In genomic region chr10:87636313-87636915, GRCh38 we compare ENCODE assay signal across 27 cellular contexts. TPM values are rescaled to one million over a fixed set of nuclear protein-coding genes. Genes with fewer than 3 reads are reported as not detected.
DNase-seq lines count a peak whose midpoint lies in the region; ATAC-seq, FAIRE-seq and TF ChIP-seq lines count a peak whose summit lies in the region.
"Had no signal": no experiment of that assay in that cellular context is flagged by ENCODE, and none has a peak within 500 bp of the region (broad histone marks: within the 10 kb centered on the region; RNA-seq: fewer than 3 reads in every experiment).

No MANE protein-coding gene starts in this region.

- POLR2A ChIA-PET in A549 (lab: Yijun Ruan, JAX): no interaction called here
- POLR2A ChIA-PET in HCT116 (lab: Charles Lee): no interaction called here

- no peak overlapping the region for H3K4me3 ChIP-seq in A549
- peak overlapping the region in 1 of 2 experiments; percentile 0; a peak in 1 of 4 replicates for H3K4me3 ChIP-seq in HCT116 (replicated peaks in 1 of 2; ENCODE audit: low read depth in 1 of 2, low read length in 2 of 2)
- H3K4me3 ChIP-seq in liver (ENCODE audit: low read depth in 1 of 3, low read length in 3 of 3): no peak overlapping the region
- no peak overlapping the region for H3K4me3 ChIP-seq in suprapubic skin
- H3K4me3 ChIP-seq: BLaER1, hepatocyte, tibial artery had no signal

- no peak for TF ChIP-seq RAD21 in A549 (conservative IDR thresholded peaks at IDR 0.05 in 1 of 2, IDR thresholded peaks at IDR 0.05 in 1 of 2)
- no peak for TF ChIP-seq RAD21 in HCT116 (IDR thresholded peaks at IDR 0.05; ENCODE audit: low read depth)
- peak; percentile 31 to 40 for TF ChIP-seq RAD21 in liver (IDR thresholded peaks at IDR 0.05)

- no peaks in the 10 kb centered on the region for H3K9me2 ChIP-seq in HCT116 (ENCODE audit: insufficient read depth)

- H3K79me2 ChIP-seq in HCT116 (ENCODE audit: insufficient read depth, low read length): no peaks in the 10 kb centered on the region
- H3K79me2 ChIP-seq: hepatocyte had no signal

- H2AFZ ChIP-seq in HCT116 (ENCODE audit: low read depth, low read length, poor library complexity, severe bottlenecking): peak overlapping the region; percentile 71
- H2AFZ ChIP-seq: hepatocyte had no signal

- no peak for TF ChIP-seq CTCF in A549 (IDR thresholded peaks at IDR 0.05)
- TF ChIP-seq CTCF in HCT116 (IDR thresholded peaks at IDR 0.05 in 2 of 3, conservative IDR thresholded peaks at IDR 0.05 in 1 of 3; ENCODE audit: borderline replicate concordance in 1 of 3, insufficient read depth in 1 of 3, low read depth in 2 of 3, low read length in 2 of 3): no peak
- TF ChIP-seq CTCF in liver (IDR thresholded peaks at IDR 0.05; ENCODE audit: low read depth, low read length, missing input control): no peak
- TF ChIP-seq CTCF in suprapubic skin (IDR thresholded peaks at IDR 0.05): no peak

- CTCF ChIA-PET in A549 (lab: Yijun Ruan, JAX): no interaction called here
- CTCF ChIA-PET in HCT116 (lab: Charles Lee): no interaction called here

- H3K36me3 ChIP-seq in HCT116 (ENCODE audit: control insufficient read depth in 1 of 2, insufficient read depth in 2 of 2, low read length in 2 of 2): no peaks in the 10 kb centered on the region
- no peaks in the 10 kb centered on the region for H3K36me3 ChIP-seq in liver (ENCODE audit: control insufficient read depth in 4 of 4, insufficient read depth in 3 of 4, low read depth in 1 of 4, low read length in 3 of 4)
- no peaks in the 10 kb centered on the region for H3K36me3 ChIP-seq in suprapubic skin
- H3K36me3 ChIP-seq: BLaER1, neutrophil, tibial artery had no signal

- no peaks in the 10 kb centered on the region for H3K27me3 Mint-ChIP-seq in activated naive CD8-positive, alpha-beta T cell treated with anti-CD3 and anti-CD28 coated beads, Interleukin-2, amount 50 U/mL, for 24 hours

- 68% methylated on average over 3 of the region's 3 CpGs for WGBS in A549 (ENCODE audit: missing lambda C conversion rate)
- 54% methylated on average over 3 of the region's 3 CpGs for WGBS in liver
- WGBS in suprapubic skin: 94% methylated on average over 3 of the region's 3 CpGs

- no peak for ATAC-seq in A549
- ATAC-seq in HCT116: no peak
- no peak for ATAC-seq in activated naive CD8-positive, alpha-beta T cell treated with anti-CD3 and anti-CD28 coated beads, Interleukin-2, amount 50 U/mL, for 24 hours
- ATAC-seq in GM21367 (IDR thresholded peaks at IDR 0.05; ENCODE audit: unreplicated experiment): no peak
- ATAC-seq: left ventricle myocardium superior had no signal

- BruUV-seq in HCT116 (replicated peaks; lab: Mats Ljungman, UMichigan): no TSS peak

- no peak for TF ChIP-seq POLR2A in A549 (IDR thresholded peaks at IDR 0.05; ENCODE audit: low read length)
- TF ChIP-seq POLR2A in HCT116 (IDR thresholded peaks at IDR 0.05; ENCODE audit: borderline replicate concordance, extremely low read depth, insufficient read depth, insufficient read length): no peak
- no peak for TF ChIP-seq POLR2A in suprapubic skin (IDR thresholded peaks at IDR 0.05)

- DNase-seq in A549 (ENCODE audit: low read depth in 1 of 2, low spot score in 1 of 2) (no peak), HCT116 (ENCODE audit: low read depth, low spot score) (no peak), NCI-H187 (lab: John Stamatoyannopoulos, UW) (no peak), suprapubic skin (ENCODE audit: low spot score in 2 of 2) (no peak), RPMI8226 (no peak)
- no peak for DNase-seq in activated naive CD8-positive, alpha-beta T cell treated with anti-CD3 and anti-CD28 coated beads, Interleukin-2, amount 50 U/mL, for 24 hours
- DNase-seq: anterior cingulate cortex; Caco-2; caudate nucleus; H9; immature natural killer cell; left ventricle myocardium superior; NCI-H1694 treated with DMSO at 0.1 percent for 48 hours; NCI-H2227 treated with DMSO at 0.1 percent for 48 hours; NCI-H82; stimulated activated naive CD4-positive, alpha-beta T cell treated with Interleukin-2 at 50 U/mL for 16 hours; tibial artery had no signal

- no peak overlapping the region for H3K9ac ChIP-seq in HCT116 (ENCODE audit: low read length)
- H3K9ac ChIP-seq in liver (ENCODE audit: low read depth in 1 of 2, low read length in 2 of 2): no peak overlapping the region
- H3K9ac ChIP-seq: BLaER1 had no signal

- peak overlapping the region; percentile 12 for H3K27ac Mint-ChIP-seq in activated naive CD8-positive, alpha-beta T cell treated with anti-CD3 and anti-CD28 coated beads, Interleukin-2, amount 50 U/mL, for 24 hours
- H3K27ac Mint-ChIP-seq: activated naive CD4-positive, alpha-beta T cell treated with anti-CD3 and anti-CD28 coated beads for 36 hours; activated T-cell treated with anti-CD3 and anti-CD28 coated beads, Interleukin-2, amount 50 U/mL, for 72 hours; H9; immature natural killer cell; T-helper 1 cell treated with Interleukin-12 subunit alpha and Interleukin-12 subunit beta and Interleukin-4 antibody, amounts not matched to agents 30 μg/mL and 1 μg/mL, for 36 hours had no signal

- peaks cover 14% of the 10 kb centered on the region for H3K4me1 Mint-ChIP-seq in activated naive CD8-positive, alpha-beta T cell treated with anti-CD3 and anti-CD28 coated beads, Interleukin-2, amount 50 U/mL, for 24 hours

- H3K36me3 Mint-ChIP-seq in activated naive CD8-positive, alpha-beta T cell treated with anti-CD3 and anti-CD28 coated beads, Interleukin-2, amount 50 U/mL, for 24 hours (ENCODE audit: low read depth): no peaks in the 10 kb centered on the region
- H3K36me3 Mint-ChIP-seq: immature natural killer cell had no signal

- H3K9me3 Mint-ChIP-seq in activated naive CD8-positive, alpha-beta T cell treated with anti-CD3 and anti-CD28 coated beads, Interleukin-2, amount 50 U/mL, for 24 hours: no peaks in the 10 kb centered on the region
- H3K9me3 Mint-ChIP-seq: activated naive CD4-positive, alpha-beta T cell treated with anti-CD3 and anti-CD28 coated beads for 36 hours; immature natural killer cell had no signal

- H3K27ac ChIP-seq in A549: peak overlapping the region in 1 of 2 experiments; percentile 64; a peak in 2 of 6 replicates
- H3K27ac ChIP-seq in HCT116 (ENCODE audit: low read depth, low read length): peak overlapping the region; percentile 31; the same call in 1 of the 2 replicates
- H3K27ac ChIP-seq in liver (ENCODE audit: low read depth in 1 of 2, low read length in 2 of 2): peak overlapping the region in 1 of 2 donors; percentile 39
- no peak overlapping the region for H3K27ac ChIP-seq in suprapubic skin
- H3K27ac ChIP-seq: BLaER1, foreskin keratinocyte, neutrophil, tibial artery had no signal

- H3K27me3 ChIP-seq in HCT116 (ENCODE audit: insufficient read depth, low read length) (no peaks in the 10 kb centered on the region), liver (ENCODE audit: control insufficient read depth in 4 of 4, insufficient read depth in 4 of 4, low read length in 3 of 4) (no peaks in the 10 kb centered on the region), suprapubic skin (no peaks in the 10 kb centered on the region)
- H3K27me3 ChIP-seq: BLaER1, foreskin keratinocyte, hepatocyte, neutrophil, tibial artery had no signal

- H4K20me1 ChIP-seq in HCT116 (ENCODE audit: insufficient read depth): no peaks in the 10 kb centered on the region
- H4K20me1 ChIP-seq: BLaER1 had no signal

- FAIRE-seq in A549 (lab: Jason Lieb, UNC): no peak
- FAIRE-seq: A204.1 had no signal

- peaks cover 10% of the 10 kb centered on the region; the same call in 2 of the 3 replicates for H3K4me1 ChIP-seq in A549
- H3K4me1 ChIP-seq in HCT116 (ENCODE audit: control insufficient read depth in 1 of 2, insufficient read depth in 2 of 2, low read length in 2 of 2): peaks cover 0 to 21% of the 10 kb centered on the region in 2 experiments; a peak in 3 of 4 replicates
- H3K4me1 ChIP-seq in liver (ENCODE audit: control insufficient read depth in 4 of 4, insufficient read depth in 4 of 4, low read length in 3 of 4): peaks cover 0 to 17% (median 4%) of the 10 kb centered on the region in 4 donors
- H3K4me1 ChIP-seq in suprapubic skin: no peaks in the 10 kb centered on the region
- H3K4me1 ChIP-seq: BLaER1, tibial artery had no signal

- RAD21 ChIA-PET in HCT116 (lab: Charles Lee; ENCODE audit: low non-redundant PET in 1 of 2, low total read pairs in 2 of 2, uncharacterized antibody in 2 of 2, unreplicated experiment in 2 of 2): no interaction called here

- H3K9me3 ChIP-seq in A549 (no peaks in the 10 kb centered on the region), HCT116 (ENCODE audit: control insufficient read depth in 1 of 2, insufficient read depth in 1 of 2, low read depth in 1 of 2, low read length in 2 of 2) (no peaks in the 10 kb centered on the region), liver (ENCODE audit: control insufficient read depth in 4 of 4, low read length in 3 of 4) (no peaks in the 10 kb centered on the region), suprapubic skin (no peaks in the 10 kb centered on the region)
- H3K9me3 ChIP-seq: BLaER1, Caco-2, neutrophil, tibial artery had no signal

- intact Hi-C loops in HCT116 (cut with micrococcal nuclease): no loop called here

- TF ChIP-seq EP300 in A549 (IDR thresholded peaks at IDR 0.05) (no peak), suprapubic skin (IDR thresholded peaks at IDR 0.05) (no peak)

- no peak overlapping the region for H3K4me3 Mint-ChIP-seq in activated naive CD8-positive, alpha-beta T cell treated with anti-CD3 and anti-CD28 coated beads, Interleukin-2, amount 50 U/mL, for 24 hours
- H3K4me3 Mint-ChIP-seq: activated naive CD4-positive, alpha-beta T cell treated with anti-CD3 and anti-CD28 coated beads for 36 hours; H9; immature natural killer cell; T-helper 1 cell treated with Interleukin-12 subunit alpha and Interleukin-12 subunit beta and Interleukin-4 antibody, amounts not matched to agents 30 μg/mL and 1 μg/mL, for 36 hours had no signal

- H3K4me2 ChIP-seq in A549: peak overlapping the region; percentile 41; the same call in 2 of the 3 replicates
- H3K4me2 ChIP-seq in HCT116 (ENCODE audit: low read length): peak overlapping the region; percentile 52
- H3K4me2 ChIP-seq: BLaER1, hepatocyte had no signal

TF ChIP-seq in A549, 52 proteins besides CTCF, POLR2A, EP300 and RAD21 (continues in another document):
- no peak for TF ChIP-seq GATA3 (IDR thresholded peaks at IDR 0.05; ENCODE audit: borderline replicate concordance)

TF ChIP-seq in HCT116, 20 proteins besides CTCF, POLR2A, EP300 and RAD21 (continues in another document):
- no peak for TF ChIP-seq EZH2phosphoT487 (IDR thresholded peaks at IDR 0.05; ENCODE audit: borderline replicate concordance)
- no peak for TF ChIP-seq ZNF274 (IDR thresholded peaks at IDR 0.05; ENCODE audit: low read depth, low read length)

TF ChIP-seq in liver, 16 proteins besides CTCF, POLR2A, EP300 and RAD21 (continues in another document):
- TF ChIP-seq YY1 (IDR thresholded peaks at IDR 0.05) (peak; percentile 71), SP1 (IDR thresholded peaks at IDR 0.05) (peak; percentile 51)

RNA-seq across cellular contexts. Expression of gene PAPSS2, which starts 23.3 kb away (rescaled TPM):
- polyA plus RNA-seq in A549 (2011; rRNA removed): 27.7 and 37.9 TPM in 2 replicates
- 13.5 and 18.1 TPM in 2 replicates for polyA plus RNA-seq in A549 (2012; cell fraction: cytosol; rRNA removed)
- polyA plus RNA-seq in A549 (2012; cell fraction: nucleus; rRNA removed): 10.8 and 14.7 TPM in 2 replicates
- 29.0 to 32.9 TPM (median 32.8 TPM) in 3 replicates for polyA plus RNA-seq in A549 (2017; fragmentation: RNase III; extraction: RNeasy Plus Mini Kit Qiagen cat#74134 plus additional on column Dnase treatment)
- polyA minus RNA-seq in A549 (2011; rRNA and poly(A)+ RNA removed): 19.2 and 22.8 TPM in 2 replicates
- 14.6 TPM for total RNA-seq in HCT116 (2021; ENCODE audit: unreplicated experiment)
- 9.8 TPM in 2 replicates for polyA plus RNA-seq in HCT116 (2012)
- total RNA-seq in liver: 10 to 100 TPM; 24.3 to 86.5 TPM
- 10 to 100 TPM; 55.6 to 63.0 TPM for polyA plus RNA-seq in liver
- total RNA-seq in suprapubic skin: 1 to 10 TPM; 2.4 to 5.6 (median 3.4) TPM
